Comparison of ENCODE assay signal across 5 cellular contexts in the genomic region with DNA sequence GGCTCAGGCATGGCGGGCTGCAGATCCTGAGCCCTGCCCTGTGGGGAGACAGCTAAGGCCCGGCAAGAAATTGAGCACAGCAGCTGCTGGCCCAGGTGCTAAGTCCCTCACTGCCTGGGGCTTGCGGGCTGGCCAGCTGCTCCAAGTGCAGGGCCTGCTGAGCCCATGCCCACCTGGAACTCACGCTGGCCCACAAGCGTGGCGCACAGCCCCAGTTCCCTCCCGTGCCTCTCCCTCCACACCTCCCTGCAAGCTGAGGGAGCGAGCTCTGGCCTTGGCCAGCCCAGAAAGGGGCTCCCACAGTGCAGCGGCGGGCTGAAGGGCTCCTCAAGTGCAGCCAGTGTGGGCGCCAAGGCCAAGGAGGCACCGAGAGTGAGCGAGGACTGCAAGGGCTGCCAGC. TPM values are rescaled to one million over a fixed set of nuclear protein-coding genes. Genes with fewer than 3 reads are reported as not detected.
"Had no signal": no experiment of that assay in that cellular context is flagged by ENCODE, and none has a peak within 500 bp of the region (broad histone marks: within the 10 kb centered on the region; RNA-seq: fewer than 3 reads in every experiment).

No MANE protein-coding gene starts in this region.

RNA-seq across cellular contexts. Expression of a gene that starts 57.1 kb away (rescaled TPM):
- total RNA-seq: naive thymus-derived CD8-positive, alpha-beta T cell; natural killer cell; natural killer cell treated with Interleukin-12 subunit alpha and Interleukin-12 subunit beta and Interleukin-15 and Interleukin-18, amount 100 ng/mL, for 72 hours; osteocyte had no signal
- polyA plus RNA-seq: naive thymus-derived CD4-positive, alpha-beta T cell; naive thymus-derived CD8-positive, alpha-beta T cell had no signal
